29 cellular contexts compared by ENCODE assay signal in the genomic region with DNA sequence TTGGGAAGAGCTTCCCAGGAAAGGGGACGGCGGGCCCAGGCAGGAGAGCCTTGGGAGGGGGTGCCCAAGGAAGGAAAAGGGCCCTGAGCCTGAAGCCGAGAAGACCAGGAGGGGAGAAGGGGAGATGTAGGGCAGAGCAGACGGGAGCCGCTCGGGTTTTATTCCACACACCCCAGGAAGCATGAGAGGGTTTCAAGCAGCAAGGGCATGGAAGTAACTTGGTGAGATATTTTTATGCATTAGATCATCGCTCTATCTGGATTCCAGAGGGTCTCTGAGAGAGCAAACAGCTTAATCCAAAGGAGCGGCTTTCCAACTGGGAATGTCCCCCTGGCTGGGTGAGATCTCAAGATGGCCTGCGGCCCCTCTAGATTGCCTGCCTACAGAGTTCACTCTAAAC.
"Had no signal": no experiment of that assay in that cellular context is flagged by ENCODE, and none has a peak within 500 bp of the region (broad histone marks: within the 10 kb centered on the region; RNA-seq: fewer than 3 reads in every experiment).

No MANE protein-coding gene starts in this region.

- H3K4me3 Mint-ChIP-seq: activated CD4-positive, alpha-beta memory T cell treated with anti-CD3 and anti-CD28 coated beads, Interleukin-2, amount 10 ng/mL, durations not matched to agents 7 days and 5 days; activated CD4-positive, alpha-beta T cell treated with anti-CD3 and anti-CD28 coated beads, Interleukin-2, amount 10 ng/mL, durations not matched to agents 7 days and 5 days; activated naive CD4-positive, alpha-beta T cell treated with anti-CD3 and anti-CD28 coated beads, Interleukin-2, amount 10 ng/mL, durations not matched to agents 7 days and 5 days; activated naive CD8-positive, alpha-beta T cell treated with anti-CD3 and anti-CD28 coated beads, Interleukin-2, amount 10 ng/mL, durations not matched to agents 7 days and 5 days; activated T-cell treated with anti-CD3 and anti-CD28 coated beads, Interleukin-2, amount 50 U/mL, for 72 hours; T-helper 17 cell; T-helper 2 cell treated with Interferon-gamma antibody and Interleukin-4, amounts not matched to agents 5 μg/mL and 100 μg/mL, for 36 hours had no signal

- H3K36me3 ChIP-seq: breast epithelium, cardiac muscle cell, colonic mucosa had no signal

- H3K9me3 Mint-ChIP-seq: activated CD4-positive, alpha-beta memory T cell treated with anti-CD3 and anti-CD28 coated beads, Interleukin-2, amount 10 ng/mL, durations not matched to agents 7 days and 5 days; activated CD4-positive, alpha-beta T cell treated with anti-CD3 and anti-CD28 coated beads, Interleukin-2, amount 10 ng/mL, durations not matched to agents 7 days and 5 days; activated naive CD4-positive, alpha-beta T cell treated with anti-CD3 and anti-CD28 coated beads, Interleukin-2, amount 10 ng/mL, durations not matched to agents 7 days and 5 days; activated naive CD4-positive, alpha-beta T cell treated with anti-CD3 and anti-CD28 coated beads, Interleukin-2, amount 50 U/mL, for 72 hours; activated naive CD8-positive, alpha-beta T cell treated with anti-CD3 and anti-CD28 coated beads, Interleukin-2, amount 10 ng/mL, durations not matched to agents 7 days and 5 days; activated T-cell treated with anti-CD3 and anti-CD28 coated beads, Interleukin-2, amount 50 U/mL, for 72 hours; brain; T-helper 2 cell treated with Interferon-gamma antibody and Interleukin-4, amounts not matched to agents 5 μg/mL and 100 μg/mL, for 36 hours had no signal

- H3K4me1 ChIP-seq: ascending aorta, breast epithelium, colonic mucosa, gastroesophageal sphincter had no signal

- H3K9me3 ChIP-seq: ascending aorta, breast epithelium, colonic mucosa, esophagus squamous epithelium, gastroesophageal sphincter had no signal

- H3K4me3 ChIP-seq: ascending aorta, breast epithelium, cardiac muscle cell, colonic mucosa, esophagus squamous epithelium, gastroesophageal sphincter had no signal

- H3K4me1 Mint-ChIP-seq: activated CD4-positive, alpha-beta memory T cell treated with anti-CD3 and anti-CD28 coated beads, Interleukin-2, amount 10 ng/mL, durations not matched to agents 7 days and 5 days; activated CD4-positive, alpha-beta T cell treated with anti-CD3 and anti-CD28 coated beads, Interleukin-2, amount 10 ng/mL, durations not matched to agents 7 days and 5 days; activated naive CD4-positive, alpha-beta T cell treated with anti-CD3 and anti-CD28 coated beads, Interleukin-2, amount 10 ng/mL, durations not matched to agents 7 days and 5 days; activated naive CD8-positive, alpha-beta T cell treated with anti-CD3 and anti-CD28 coated beads, Interleukin-2, amount 10 ng/mL, durations not matched to agents 7 days and 5 days; T-helper 17 cell had no signal

- ATAC-seq: activated naive CD4-positive, alpha-beta T cell treated with anti-CD3 and anti-CD28 coated beads, Interleukin-2, amount 50 U/mL, for 72 hours; activated T-cell treated with anti-CD3 and anti-CD28 coated beads, Interleukin-2, amount 50 U/mL, for 72 hours; gastroesophageal sphincter; T-helper 17 cell had no signal

- DNase-seq: activated CD4-positive, alpha-beta memory T cell treated with anti-CD3 and anti-CD28 coated beads, Interleukin-2, amount 10 ng/mL, durations not matched to agents 7 days and 5 days; activated CD4-positive, alpha-beta T cell treated with anti-CD3 and anti-CD28 coated beads for 1 hour; activated CD4-positive, alpha-beta T cell treated with anti-CD3 and anti-CD28 coated beads for 4 hours; activated CD4-positive, alpha-beta T cell treated with anti-CD3 and anti-CD28 coated beads, Interleukin-2, amount 10 ng/mL, durations not matched to agents 7 days and 5 days; activated CD4-positive, alpha-beta T cell treated with anti-CD3 and anti-CD28 coated beads, Interleukin-2, amount 50 U/mL, for 4 hours; activated CD8-positive, alpha-beta memory T cell treated with anti-CD3 and anti-CD28 coated beads, Interleukin-2, amount 50 U/mL, for 48 hours; activated gamma-delta T cell; activated naive CD4-positive, alpha-beta T cell; activated naive CD4-positive, alpha-beta T cell treated with anti-CD3 and anti-CD28 coated beads, Interleukin-2, amount 10 ng/mL, durations not matched to agents 7 days and 5 days; activated naive CD8-positive, alpha-beta T cell treated with anti-CD3 and anti-CD28 coated beads, Interleukin-2, amount 10 ng/mL, durations not matched to agents 7 days and 5 days; activated T-cell treated with anti-CD3 and anti-CD28 coated beads for 4 hours; activated T-cell treated with anti-CD3 and anti-CD28 coated beads, Interleukin-2, amount 50 U/mL, for 72 hours; central memory CD4-positive, alpha-beta T cell; cerebellar nuclear complex; colonic mucosa; effector CD8-positive, alpha-beta T cell; esophagus squamous epithelium; foreskin melanocyte; T-helper 1 cell; T-helper 17 cell; T1000 had no signal

- H3K27ac ChIP-seq: ascending aorta, breast epithelium, cardiac muscle cell, colonic mucosa, epithelial cell of prostate, esophagus squamous epithelium, gastroesophageal sphincter had no signal

- H3K27ac Mint-ChIP-seq: activated CD4-positive, alpha-beta memory T cell treated with anti-CD3 and anti-CD28 coated beads, Interleukin-2, amount 10 ng/mL, durations not matched to agents 7 days and 5 days; activated CD4-positive, alpha-beta T cell treated with anti-CD3 and anti-CD28 coated beads, Interleukin-2, amount 10 ng/mL, durations not matched to agents 7 days and 5 days; activated naive CD4-positive, alpha-beta T cell treated with anti-CD3 and anti-CD28 coated beads, Interleukin-2, amount 10 ng/mL, durations not matched to agents 7 days and 5 days; activated naive CD8-positive, alpha-beta T cell treated with anti-CD3 and anti-CD28 coated beads, Interleukin-2, amount 10 ng/mL, durations not matched to agents 7 days and 5 days; activated T-cell treated with anti-CD3 and anti-CD28 coated beads, Interleukin-2, amount 50 U/mL, for 72 hours; T-helper 17 cell; T-helper 2 cell treated with Interferon-gamma antibody and Interleukin-4, amounts not matched to agents 5 μg/mL and 100 μg/mL, for 36 hours had no signal

- H3K27me3 ChIP-seq: ascending aorta, breast epithelium, cardiac muscle cell, colonic mucosa, esophagus squamous epithelium, gastroesophageal sphincter had no signal

- H3K27me3 Mint-ChIP-seq: activated CD4-positive, alpha-beta memory T cell treated with anti-CD3 and anti-CD28 coated beads, Interleukin-2, amount 10 ng/mL, durations not matched to agents 7 days and 5 days; activated CD4-positive, alpha-beta T cell treated with anti-CD3 and anti-CD28 coated beads, Interleukin-2, amount 10 ng/mL, durations not matched to agents 7 days and 5 days; activated naive CD4-positive, alpha-beta T cell treated with anti-CD3 and anti-CD28 coated beads, Interleukin-2, amount 10 ng/mL, durations not matched to agents 7 days and 5 days; activated naive CD8-positive, alpha-beta T cell treated with anti-CD3 and anti-CD28 coated beads, Interleukin-2, amount 10 ng/mL, durations not matched to agents 7 days and 5 days; brain; T-helper 17 cell had no signal
